8 cellular contexts compared by ENCODE assay signal in the genomic region with DNA sequence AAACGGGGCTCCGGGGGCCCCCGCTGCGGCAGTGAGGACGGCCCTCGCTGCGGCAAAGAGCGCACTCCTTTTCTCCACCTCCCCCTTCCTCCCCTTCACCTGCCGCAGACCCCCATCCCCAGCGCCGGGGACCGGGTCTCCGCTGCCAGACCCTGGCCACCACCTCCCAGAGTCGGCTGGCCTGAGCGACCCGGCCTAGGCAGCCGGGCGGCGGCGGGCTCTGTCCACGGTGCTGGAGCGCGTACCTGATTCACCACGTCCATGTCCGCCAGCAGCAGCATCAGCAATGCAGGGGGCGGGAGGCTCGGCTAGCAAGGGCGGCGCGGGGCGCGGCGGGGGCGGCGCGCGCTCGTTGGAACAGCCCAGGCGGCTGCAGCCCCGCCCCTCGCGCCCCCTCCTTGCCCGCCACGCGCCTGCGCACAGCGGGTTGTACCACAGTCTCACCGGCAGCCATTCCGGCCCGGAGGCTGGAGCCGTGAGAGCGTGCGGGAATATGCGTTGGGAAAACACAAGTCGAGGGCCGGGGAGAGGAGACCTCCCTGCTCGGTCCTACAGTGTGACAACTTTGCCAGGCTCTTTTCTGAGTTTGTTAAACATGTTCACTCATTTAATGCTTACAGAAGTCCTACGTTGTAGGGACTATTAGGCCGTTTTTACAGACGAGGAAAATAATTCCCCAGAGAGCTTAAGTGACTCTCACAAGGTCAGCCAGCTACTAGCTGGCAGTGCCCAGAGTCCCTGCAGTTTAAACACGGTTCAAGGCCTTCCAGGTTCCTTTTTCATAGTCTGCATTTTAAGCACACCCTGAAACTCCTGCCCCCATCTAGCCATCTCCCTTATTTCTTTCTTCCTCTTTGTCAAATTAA. TPM values are rescaled to one million over a fixed set of nuclear protein-coding genes. Genes with fewer than 3 reads are reported as not detected.
A peak's percentile ranks its signal among the peaks of the same experiment; 100 is the strongest.
DNase-seq lines count a peak whose midpoint lies in the region; ATAC-seq and TF ChIP-seq lines count a peak whose summit lies in the region.

Gene SYP, minus strand, starts transcription at position 288 of the 866 bp plus-strand sequence. Its CDS starts 7 bp downstream, at position 281.

- H3K27me3 Mint-ChIP-seq in HFFc6 (ENCODE audit: insufficient read depth) (peaks cover 2% of the 10 kb centered on the region; the same call in 1 of the 2 replicates), progenitor cell of endocrine pancreas (peaks cover 20% of the 10 kb centered on the region)
- H3K27me3 Mint-ChIP-seq in activated naive CD8-positive, alpha-beta T cell treated with anti-CD3 and anti-CD28 coated beads, Interleukin-2, amount 50 U/mL, for 24 hours: no peaks in the 10 kb centered on the region

- peak within 1 kb of the TSS; percentile 61 for H3K4me2 ChIP-seq in SU-DHL-6 (ENCODE audit: low read depth, low read length, poor library complexity, severe bottlenecking)

- no peaks in the 10 kb centered on the region for H3K79me2 ChIP-seq in SU-DHL-6 (ENCODE audit: insufficient read depth, low read length)

- 0 to 1% methylated on average over 44 to 57 of the region's 61 CpGs for WGBS in heart right ventricle, 2 donors
- WGBS in upper lobe of left lung, 2 donors: 0 to 33% methylated on average over 3 to 61 of the region's 61 CpGs

- TF ChIP-seq POLR2A in GM10847 (IDR thresholded peaks at IDR 0.05; ENCODE audit: extremely low read depth, insufficient read length) (peak; percentile 81), upper lobe of left lung (IDR thresholded peaks at IDR 0.05) (peak in 2 of 4 donors; percentile 42 to 83)

- H3K4me3 ChIP-seq in SU-DHL-6 (ENCODE audit: insufficient read depth, low read length, poor library complexity, severe bottlenecking): peak within 1 kb of the TSS; percentile 52
- H3K4me3 ChIP-seq in heart right ventricle: peak within 1 kb of the TSS in 9 of 10 donors; percentile 15 to 53 (median 45)
- peak within 1 kb of the TSS in 3 of 4 donors; percentile 25 to 49 (median 41) for H3K4me3 ChIP-seq in upper lobe of left lung

- TF ChIP-seq EP300 in upper lobe of left lung (IDR thresholded peaks at IDR 0.05): no peak

- peak; percentile 96 for ATAC-seq in activated naive CD8-positive, alpha-beta T cell treated with anti-CD3 and anti-CD28 coated beads, Interleukin-2, amount 50 U/mL, for 24 hours
- ATAC-seq in heart right ventricle (peak; percentile 95 to 97 (median 96)), upper lobe of left lung (ENCODE audit: low FRiP score in 2 of 2) (peak; percentile 90 to 98)

- H3K27ac ChIP-seq in SU-DHL-6 (ENCODE audit: low read depth, low read length) (no peak within 1 kb of the TSS), heart right ventricle (peak within 1 kb of the TSS in 9 of 10 donors; percentile 50 to 82 (median 69)), upper lobe of left lung (peak within 1 kb of the TSS in 3 of 4 donors; percentile 52 to 76 (median 58))

- H3K27ac Mint-ChIP-seq in HFFc6: peak within 1 kb of the TSS; percentile 24; the same call in 1 of the 2 replicates
- H3K27ac Mint-ChIP-seq in activated naive CD8-positive, alpha-beta T cell treated with anti-CD3 and anti-CD28 coated beads, Interleukin-2, amount 50 U/mL, for 24 hours: no peak within 1 kb of the TSS
- H3K27ac Mint-ChIP-seq in progenitor cell of endocrine pancreas: no peak within 1 kb of the TSS

- peaks cover 6% of the 10 kb centered on the region; the same call in 1 of the 2 replicates for H3K4me1 Mint-ChIP-seq in HFFc6 (ENCODE audit: low read depth)
- H3K4me1 Mint-ChIP-seq in activated naive CD8-positive, alpha-beta T cell treated with anti-CD3 and anti-CD28 coated beads, Interleukin-2, amount 50 U/mL, for 24 hours: peaks cover 20% of the 10 kb centered on the region
- H3K4me1 Mint-ChIP-seq in progenitor cell of endocrine pancreas (ENCODE audit: low read depth): peaks cover 2% of the 10 kb centered on the region

- TF ChIP-seq CTCF in HFFc6 (IDR thresholded peaks at IDR 0.05): no peak
- TF ChIP-seq CTCF in SU-DHL-6 (IDR thresholded peaks at IDR 0.05; ENCODE audit: insufficient read depth, low read length, poor library complexity, severe bottlenecking): no peak
- no peak for TF ChIP-seq CTCF in heart right ventricle (IDR thresholded peaks at IDR 0.05)
- no peak for TF ChIP-seq CTCF in progenitor cell of endocrine pancreas (IDR thresholded peaks at IDR 0.05; ENCODE audit: unreplicated experiment)
- peak in 1 of 6 experiments; percentile 7 for TF ChIP-seq CTCF in upper lobe of left lung (IDR thresholded peaks at IDR 0.05)

- H3K9me3 Mint-ChIP-seq in HFFc6: no peaks in the 10 kb centered on the region
- no peaks in the 10 kb centered on the region for H3K9me3 Mint-ChIP-seq in activated naive CD8-positive, alpha-beta T cell treated with anti-CD3 and anti-CD28 coated beads, Interleukin-2, amount 50 U/mL, for 24 hours
- peaks cover 20% of the 10 kb centered on the region for H3K9me3 Mint-ChIP-seq in progenitor cell of endocrine pancreas (ENCODE audit: low read depth)

- H3K36me3 ChIP-seq in SU-DHL-6 (ENCODE audit: low read length) (no peaks in the 10 kb centered on the region), heart right ventricle (no peaks in the 10 kb centered on the region), upper lobe of left lung (no peaks in the 10 kb centered on the region)

- no peaks in the 10 kb centered on the region for H3K9me2 ChIP-seq in SU-DHL-6 (replicated peaks; ENCODE audit: insufficient read depth, low read length)

- intact Hi-C loops in heart right ventricle (cut with DNase I): loop anchor here in 3 of 10 donors (10.0 kb wide), 2 partner anchors 65 to 75 kb away; partner anchors contain the start of genes FOXP3 (in 1 of the 3) and PPP1R3F (in 1 of the 3)

- H3F3A ChIP-seq in SU-DHL-6 (ENCODE audit: insufficient read depth): no peaks in the 10 kb centered on the region

- no peaks in the 10 kb centered on the region for H4K20me1 ChIP-seq in SU-DHL-6 (ENCODE audit: low read depth, low read length)

- no peaks in the 10 kb centered on the region for H3K36me3 Mint-ChIP-seq in HFFc6 (ENCODE audit: low read depth)
- no peaks in the 10 kb centered on the region for H3K36me3 Mint-ChIP-seq in activated naive CD8-positive, alpha-beta T cell treated with anti-CD3 and anti-CD28 coated beads, Interleukin-2, amount 50 U/mL, for 24 hours (ENCODE audit: low read depth)
- H3K36me3 Mint-ChIP-seq in progenitor cell of endocrine pancreas (ENCODE audit: insufficient read depth): no peaks in the 10 kb centered on the region

- H3K4me3 Mint-ChIP-seq in HFFc6: peak within 1 kb of the TSS; percentile 57
- peak within 1 kb of the TSS; percentile 62 for H3K4me3 Mint-ChIP-seq in activated naive CD8-positive, alpha-beta T cell treated with anti-CD3 and anti-CD28 coated beads, Interleukin-2, amount 50 U/mL, for 24 hours
- H3K4me3 Mint-ChIP-seq in progenitor cell of endocrine pancreas (ENCODE audit: low read depth): peak within 1 kb of the TSS; percentile 29

- peak within 1 kb of the TSS; percentile 54 for H3K9ac ChIP-seq in SU-DHL-6 (ENCODE audit: low read length)

- no peaks in the 10 kb centered on the region for H3K27me3 ChIP-seq in SU-DHL-6 (ENCODE audit: low read length)
- H3K27me3 ChIP-seq in heart right ventricle: peaks cover 0 to 4% (median 0%) of the 10 kb centered on the region in 7 donors
- no peaks in the 10 kb centered on the region for H3K27me3 ChIP-seq in upper lobe of left lung

- H3K4me1 ChIP-seq in heart right ventricle (peaks cover 0 to 11% (median 3%) of the 10 kb centered on the region in 9 donors), upper lobe of left lung (peaks cover 0 to 17% (median 6%) of the 10 kb centered on the region in 4 donors)

- H3K9me3 ChIP-seq in SU-DHL-6 (ENCODE audit: insufficient read depth, low read length) (no peaks in the 10 kb centered on the region), heart right ventricle (no peaks in the 10 kb centered on the region), upper lobe of left lung (no peaks in the 10 kb centered on the region)

- peak within 1 kb of the TSS; percentile 86 for H2AFZ ChIP-seq in SU-DHL-6 (ENCODE audit: low read depth, low read length, severe bottlenecking)

- DNase-seq in HFFc6 (peak; percentile 81), NAMALWA (ENCODE audit: low spot score) (peak; percentile 81), heart right ventricle (peak; percentile 88), progenitor cell of endocrine pancreas (ENCODE audit: low spot score, unreplicated experiment) (peak; percentile 83), upper lobe of left lung (peak; percentile 93 to 97)
- DNase-seq in activated naive CD8-positive, alpha-beta T cell treated with anti-CD3 and anti-CD28 coated beads, Interleukin-2, amount 50 U/mL, for 24 hours: peak; percentile 88

RNA-seq across cellular contexts. Expression of gene SYP, which starts in this region (rescaled TPM):
- under 1 TPM; 0.11 to 0.34 (median 0.24) TPM for total RNA-seq in HFFc6 (2021; fragmentation: NEBNext Ultra II Directional; extraction: Animal tissue kit (Norgen Biotek cat#: 25700))
- total RNA-seq in heart right ventricle (1 to 10 TPM in 5 of 10 donors, under 1 TPM in 5; 0.59 to 2.0 (median 1.0) TPM), progenitor cell of endocrine pancreas (10.1 and 11.4 TPM in 2 replicates), upper lobe of left lung (1 to 10 TPM; 2.1 to 8.0 (median 4.3) TPM)
- polyA plus RNA-seq in heart right ventricle: 1 to 10 TPM; 1.9 to 2.9 TPM

Comparison
In these comparisons a context has a peak if more than half of its experiments do, and no peak if none do; other contexts are left out.
1. Peak in DNase-seq in HFFc6; RNA of the gene not detected or under 1 TPM.